ENCODE assay signal across 14 cellular contexts in genomic region chr1:82227696-82228095, GRCh38.
DNase-seq lines count a peak whose midpoint lies in the region; ATAC-seq and TF ChIP-seq lines count a peak whose summit lies in the region.
"Had no signal": no experiment of that assay in that cellular context is flagged by ENCODE, and none has a peak within 500 bp of the region (broad histone marks: within the 10 kb centered on the region; RNA-seq: fewer than 3 reads in every experiment).

No MANE protein-coding gene starts in this region.

- no peaks in the 10 kb centered on the region for H3K36me3 Mint-ChIP-seq in Caco-2 (ENCODE audit: insufficient read depth, unreplicated experiment)
- H3K36me3 Mint-ChIP-seq in activated T-cell treated with anti-CD3 and anti-CD28 coated beads, Interleukin-2, amount 50 U/mL, for 24 hours (ENCODE audit: low read depth), result no peaks in the 10 kb centered on the region
- H3K36me3 Mint-ChIP-seq: activated naive CD4-positive, alpha-beta T cell treated with anti-CD3 and anti-CD28 coated beads, Interleukin-2, amount 50 U/mL, for 72 hours had no signal

- ATAC-seq in left ventricle myocardium superior, result peak; percentile 25
- ATAC-seq: activated naive CD4-positive, alpha-beta T cell treated with anti-CD3 and anti-CD28 coated beads, Interleukin-2, amount 50 U/mL, for 72 hours had no signal

- in situ Hi-C loops in astrocyte of the spinal cord (cut with HindIII; ENCODE audit: low sequenced_read_pairs), result no loop called here

- H3K27me3 ChIP-seq in testis (no peaks in the 10 kb centered on the region), Caco-2 (replicated peaks; ENCODE audit: control insufficient read depth, insufficient read depth, low read length) (no peaks in the 10 kb centered on the region)
- H3K27me3 ChIP-seq: upper lobe of left lung had no signal

- POLR2A ChIA-PET in Caco-2 (lab: Charles Lee), result no interaction called here

- 40 to 48% methylated on average over 2 of the region's 2 CpGs for WGBS in testis, 2 donors

- no peak overlapping the region for H3K27ac ChIP-seq in testis
- H3K27ac ChIP-seq: upper lobe of left lung had no signal

- peaks cover 2% of the 10 kb centered on the region for H3K27me3 Mint-ChIP-seq in Caco-2 (ENCODE audit: insufficient read depth, unreplicated experiment)
- no peaks in the 10 kb centered on the region for H3K27me3 Mint-ChIP-seq in activated T-cell treated with anti-CD3 and anti-CD28 coated beads, Interleukin-2, amount 50 U/mL, for 24 hours

- H3K4me1 ChIP-seq in testis (no peaks in the 10 kb centered on the region), Caco-2 (no peaks in the 10 kb centered on the region)

- no peaks in the 10 kb centered on the region for H3K36me3 ChIP-seq in testis (ENCODE audit: low read depth, missing control alignments)
- H3K36me3 ChIP-seq in Caco-2 (ENCODE audit: control insufficient read depth, insufficient read depth, low read length), result no peaks in the 10 kb centered on the region
- H3K36me3 ChIP-seq: upper lobe of left lung had no signal

- no peak overlapping the region for H3K27ac Mint-ChIP-seq in Caco-2 (ENCODE audit: unreplicated experiment)
- H3K27ac Mint-ChIP-seq in activated T-cell treated with anti-CD3 and anti-CD28 coated beads, Interleukin-2, amount 50 U/mL, for 24 hours, result no peak overlapping the region
- H3K27ac Mint-ChIP-seq: activated naive CD4-positive, alpha-beta T cell treated with anti-CD3 and anti-CD28 coated beads, Interleukin-2, amount 50 U/mL, for 72 hours had no signal

- H3K9me3 ChIP-seq in testis (no peaks in the 10 kb centered on the region), Caco-2 (no peaks in the 10 kb centered on the region)
- H3K9me3 ChIP-seq: upper lobe of left lung had no signal

- H3K4me3 ChIP-seq in astrocyte of the spinal cord (ENCODE audit: low read depth, low read length) (no peak overlapping the region), testis (no peak overlapping the region), Caco-2 (ENCODE audit: low read depth, low read length) (no peak overlapping the region)
- H3K4me3 ChIP-seq: upper lobe of left lung had no signal

- H3K9me3 Mint-ChIP-seq in Caco-2 (ENCODE audit: unreplicated experiment), result no peaks in the 10 kb centered on the region
- peaks cover 3% of the 10 kb centered on the region for H3K9me3 Mint-ChIP-seq in activated T-cell treated with anti-CD3 and anti-CD28 coated beads, Interleukin-2, amount 50 U/mL, for 24 hours
- H3K9me3 Mint-ChIP-seq: activated naive CD4-positive, alpha-beta T cell treated with anti-CD3 and anti-CD28 coated beads, Interleukin-2, amount 50 U/mL, for 72 hours had no signal

- no peak for TF ChIP-seq POLR2A in testis (IDR thresholded peaks at IDR 0.05)

- CTCF ChIA-PET in Caco-2 (lab: Charles Lee), result no interaction called here

- no TSS peak for BruUV-seq in Caco-2 (replicated peaks; lab: Mats Ljungman, UMichigan)

- no peak overlapping the region for H3K4me3 Mint-ChIP-seq in Caco-2 (ENCODE audit: unreplicated experiment)
- H3K4me3 Mint-ChIP-seq in activated T-cell treated with anti-CD3 and anti-CD28 coated beads, Interleukin-2, amount 50 U/mL, for 24 hours, result no peak overlapping the region

- intact Hi-C loops in left ventricle myocardium superior (cut with micrococcal nuclease) (no loop called here), testis (cut with DNase I; ENCODE audit: low total_unique reads) (no loop called here), Caco-2 (cut with micrococcal nuclease; ENCODE audit: unreplicated experiment) (no loop called here)

- DNase-seq in NCI-H2171 treated with DMSO at 0.1 percent for 48 hours (lab: John Stamatoyannopoulos, UW) (peak; percentile 47), NCI-H2171 (lab: John Stamatoyannopoulos, UW) (no peak), astrocyte of the spinal cord (ENCODE audit: low read depth, low spot score) (peak; percentile 40), left ventricle myocardium superior (no peak), testis (peak; percentile 17), Caco-2 (no peak)
- no peak for DNase-seq in activated CD4-positive, alpha-beta T cell treated with anti-CD3 and anti-CD28 coated beads for 48 hours
- no peak for DNase-seq in activated T-cell treated with anti-CD3 and anti-CD28 coated beads, Interleukin-2, amount 50 U/mL, for 24 hours
- DNase-seq: activated CD4-positive, alpha-beta T cell treated with anti-CD3 and anti-CD28 coated beads, Interleukin-2, amount 50 U/mL, for 1 hour; EL; posterior cingulate gyrus; SW 1271; upper lobe of left lung had no signal

- H3K4me1 Mint-ChIP-seq in Caco-2 (ENCODE audit: low read depth, unreplicated experiment), result no peaks in the 10 kb centered on the region
- H3K4me1 Mint-ChIP-seq in activated T-cell treated with anti-CD3 and anti-CD28 coated beads, Interleukin-2, amount 50 U/mL, for 24 hours (ENCODE audit: low read depth), result no peaks in the 10 kb centered on the region

- TF ChIP-seq CTCF in astrocyte of the spinal cord (IDR thresholded peaks at IDR 0.05; ENCODE audit: low read depth, low read length), result no peak
- no peak for TF ChIP-seq CTCF in testis (IDR thresholded peaks at IDR 0.05)
- TF ChIP-seq CTCF in Caco-2 (IDR thresholded peaks at IDR 0.05; ENCODE audit: insufficient read depth in 1 of 2, low read depth in 1 of 2, low read length in 1 of 2, severe bottlenecking in 1 of 2, unreplicated experiment in 1 of 2), result no peak

Comparison
In these comparisons a context has a peak if more than half of its experiments do, and no peak if none do; other contexts are left out.
1. DNase-seq: peak in NCI-H2171 treated with DMSO at 0.1 percent for 48 hours (single experiment), astrocyte of the spinal cord (single experiment) and testis (single experiment); none in NCI-H2171 (single experiment), left ventricle myocardium superior (single experiment), activated CD4-positive, alpha-beta T cell treated with anti-CD3 and anti-CD28 coated beads for 48 hours (single experiment), Caco-2 (0 of 2) and activated T-cell treated with anti-CD3 and anti-CD28 coated beads, Interleukin-2, amount 50 U/mL, for 24 hours (single experiment).